9 cellular contexts compared by ENCODE assay signal in genomic region chr14:104844306-104845032, GRCh38. TPM values are rescaled to one million over a fixed set of nuclear protein-coding genes. Genes with fewer than 3 reads are reported as not detected.
DNase-seq lines count a peak whose midpoint lies in the region; ATAC-seq and TF ChIP-seq lines count a peak whose summit lies in the region.
"Had no signal": no experiment of that assay in that cellular context is flagged by ENCODE, and none has a peak within 500 bp of the region (broad histone marks: within the 10 kb centered on the region; RNA-seq: fewer than 3 reads in every experiment).

No MANE protein-coding gene starts in this region.

- H3K27ac ChIP-seq in trophoblast cell (ENCODE audit: low read depth, low read length) = no peak overlapping the region

- H4K8ac ChIP-seq in trophoblast cell (ENCODE audit: low read depth, low read length) = peak overlapping the region; percentile 46

- no CpG with 5 or more reads among the region's 27 CpGs for WGBS in trophoblast cell (ENCODE audit: extremely low coverage, insufficient coverage, insufficient read length)

- no peak overlapping the region for H2BK5ac ChIP-seq in trophoblast cell (ENCODE audit: low read depth, low read length, poor library complexity)

- H3K4me3 Mint-ChIP-seq in activated naive CD8-positive, alpha-beta T cell treated with anti-CD3 and anti-CD28 coated beads for 36 hours = peak overlapping the region; percentile 42

- peak overlapping the region; percentile 47 for H2AFZ ChIP-seq in trophoblast cell (ENCODE audit: insufficient read depth, low read length, poor library complexity)

- H3K4me1 ChIP-seq in trophoblast cell (ENCODE audit: control insufficient read depth in 1 of 2, insufficient read depth in 2 of 2, low read length in 2 of 2) = peaks cover 14 to 15% of the 10 kb centered on the region in 2 experiments

- peak overlapping the region; percentile 54 for H3K18ac ChIP-seq in trophoblast cell (ENCODE audit: low read length)

- ATAC-seq in GM18861 (IDR thresholded peaks at IDR 0.05; ENCODE audit: unreplicated experiment) = no peak
- ATAC-seq in GM18505 (IDR thresholded peaks at IDR 0.05; ENCODE audit: unreplicated experiment) = no peak
- ATAC-seq in GM19324 (IDR thresholded peaks at IDR 0.05; ENCODE audit: low FRiP score, unreplicated experiment) = no peak

- no peak overlapping the region for H3K9ac ChIP-seq in trophoblast cell (ENCODE audit: low read length)

- H2BK12ac ChIP-seq in trophoblast cell (ENCODE audit: low read length) = no peak overlapping the region

- peaks cover 4% of the 10 kb centered on the region for H3K79me1 ChIP-seq in trophoblast cell (ENCODE audit: low read length)

- TF ChIP-seq POLR2A in GM18505 (IDR thresholded peaks at IDR 0.05; ENCODE audit: borderline replicate concordance, extremely low read depth, insufficient read depth, insufficient read length) = no peak

- H3K27ac Mint-ChIP-seq in activated naive CD8-positive, alpha-beta T cell treated with anti-CD3 and anti-CD28 coated beads for 36 hours = no peak overlapping the region

- DNase-seq in ELF-1 (ENCODE audit: low read depth, low spot score) = peak; percentile 70
- no peak for DNase-seq in activated naive CD8-positive, alpha-beta T cell treated with anti-CD3 and anti-CD28 coated beads for 36 hours
- no peak for DNase-seq in trophoblast cell
- no peak for DNase-seq in activated naive CD4-positive, alpha-beta T cell treated with anti-CD3 and anti-CD28 coated beads, Interleukin-2, amount 50 U/mL, for 16 hours
- DNase-seq: activated CD4-positive, alpha-beta T cell treated with anti-CD3 and anti-CD28 coated beads, Interleukin-2, amount 50 U/mL, for 4 hours had no signal

- no peak overlapping the region for H3K14ac ChIP-seq in trophoblast cell (ENCODE audit: low read length)

- no peak overlapping the region for H4K91ac ChIP-seq in trophoblast cell (ENCODE audit: low read depth, low read length)

- H3K9me3 Mint-ChIP-seq in activated naive CD8-positive, alpha-beta T cell treated with anti-CD3 and anti-CD28 coated beads for 36 hours = no peaks in the 10 kb centered on the region

- no peaks in the 10 kb centered on the region for H3K79me2 ChIP-seq in trophoblast cell (ENCODE audit: control insufficient read depth, insufficient read depth, low read length, poor library complexity)

- peaks cover 67% of the 10 kb centered on the region for H3K27me3 Mint-ChIP-seq in activated naive CD8-positive, alpha-beta T cell treated with anti-CD3 and anti-CD28 coated beads for 36 hours

- no peaks in the 10 kb centered on the region for H3K27me3 ChIP-seq in trophoblast cell (ENCODE audit: insufficient read depth, low read length)

- peaks cover 8% of the 10 kb centered on the region for H3K4me1 Mint-ChIP-seq in activated naive CD8-positive, alpha-beta T cell treated with anti-CD3 and anti-CD28 coated beads for 36 hours

- H2BK120ac ChIP-seq in trophoblast cell (ENCODE audit: insufficient read depth, low read length, poor library complexity) = no peak overlapping the region

- H2AK5ac ChIP-seq in trophoblast cell (ENCODE audit: low read length) = no peak overlapping the region

- no peak overlapping the region for H3K23ac ChIP-seq in trophoblast cell (ENCODE audit: low read length)

- H3K9me3 ChIP-seq in trophoblast cell (ENCODE audit: insufficient read depth, low read depth, low read length) = peaks cover 2% of the 10 kb centered on the region

- H3K36me3 ChIP-seq in trophoblast cell (ENCODE audit: control insufficient read depth in 1 of 2, insufficient read depth in 2 of 2, low read length in 2 of 2) = no peaks in the 10 kb centered on the region

- H3K4me3 ChIP-seq in iPS-11a (ENCODE audit: low read depth, low read length) (peak overlapping the region; percentile 47), trophoblast cell (ENCODE audit: low read depth, low read length) (no peak overlapping the region)

- peak overlapping the region; percentile 83 for H3K4me2 ChIP-seq in trophoblast cell (ENCODE audit: low read length)

- H4K12ac ChIP-seq in trophoblast cell (ENCODE audit: low read depth, low read length) = no peak overlapping the region

- no peak overlapping the region for H3K4ac ChIP-seq in trophoblast cell (ENCODE audit: low read depth, low read length)

- no peaks in the 10 kb centered on the region for H3K36me3 Mint-ChIP-seq in activated naive CD8-positive, alpha-beta T cell treated with anti-CD3 and anti-CD28 coated beads for 36 hours

RNA-seq across cellular contexts. Expression of gene CEP170B, which starts 20.6 kb away (rescaled TPM):
- total RNA-seq in activated naive CD8-positive, alpha-beta T cell treated with anti-CD3 and anti-CD28 coated beads for 36 hours = 1 to 10 TPM; 4.6 to 4.7 TPM
- polyA plus RNA-seq in trophoblast cell (2013) = 34.1 and 36.0 TPM in 2 replicates

RNA-seq across cellular contexts. Expression of gene ZBTB42, which starts 43.6 kb away (rescaled TPM):
- total RNA-seq in activated naive CD8-positive, alpha-beta T cell treated with anti-CD3 and anti-CD28 coated beads for 36 hours = 1 to 10 TPM; 1.1 to 1.4 TPM
- 4.6 and 4.7 TPM in 2 replicates for polyA plus RNA-seq in trophoblast cell (2013)

RNA-seq across cellular contexts. Expression of gene AKT1, which starts 48.9 kb away (rescaled TPM):
- total RNA-seq in activated naive CD8-positive, alpha-beta T cell treated with anti-CD3 and anti-CD28 coated beads for 36 hours = 100 to 1,000 TPM; 112 TPM
- 175 TPM in 2 replicates for polyA plus RNA-seq in trophoblast cell (2013)
